1 cellular context compared by ENCODE assay signal in the genomic region with DNA sequence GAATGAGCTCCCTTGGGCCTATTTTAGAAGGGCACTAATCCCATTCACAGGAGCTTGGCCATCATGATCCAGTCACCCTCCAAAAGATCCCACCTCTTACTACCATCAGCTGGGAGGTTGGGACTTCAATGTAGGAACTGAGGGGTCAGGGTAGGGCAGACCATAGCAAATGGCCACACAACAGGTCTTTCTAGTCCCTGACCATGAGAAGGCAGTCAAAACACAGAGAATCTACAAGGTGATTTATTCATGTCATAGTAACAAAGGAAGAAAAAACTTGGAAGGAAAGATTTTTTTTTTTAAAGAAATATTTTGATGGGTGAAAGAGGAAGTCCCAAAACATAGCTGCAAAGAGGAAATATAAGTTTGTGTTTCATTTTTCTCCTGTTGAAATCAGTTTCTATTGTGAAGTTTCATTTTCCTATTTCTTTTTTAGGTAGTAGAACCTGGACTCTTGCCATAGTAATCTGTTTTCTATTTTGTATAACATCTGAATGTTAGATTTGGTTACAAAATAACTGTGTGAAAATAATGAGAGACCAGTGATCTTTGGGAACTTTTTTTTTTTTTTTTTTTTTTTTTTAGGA.
TF ChIP-seq lines count a peak whose summit lies in the region.

No MANE protein-coding gene starts in this region.

TF ChIP-seq in WTC11, 78 proteins besides CTCF, POLR2A, EP300 and RAD21 (continued from another document):
- TF ChIP-seq, protein P1, sequence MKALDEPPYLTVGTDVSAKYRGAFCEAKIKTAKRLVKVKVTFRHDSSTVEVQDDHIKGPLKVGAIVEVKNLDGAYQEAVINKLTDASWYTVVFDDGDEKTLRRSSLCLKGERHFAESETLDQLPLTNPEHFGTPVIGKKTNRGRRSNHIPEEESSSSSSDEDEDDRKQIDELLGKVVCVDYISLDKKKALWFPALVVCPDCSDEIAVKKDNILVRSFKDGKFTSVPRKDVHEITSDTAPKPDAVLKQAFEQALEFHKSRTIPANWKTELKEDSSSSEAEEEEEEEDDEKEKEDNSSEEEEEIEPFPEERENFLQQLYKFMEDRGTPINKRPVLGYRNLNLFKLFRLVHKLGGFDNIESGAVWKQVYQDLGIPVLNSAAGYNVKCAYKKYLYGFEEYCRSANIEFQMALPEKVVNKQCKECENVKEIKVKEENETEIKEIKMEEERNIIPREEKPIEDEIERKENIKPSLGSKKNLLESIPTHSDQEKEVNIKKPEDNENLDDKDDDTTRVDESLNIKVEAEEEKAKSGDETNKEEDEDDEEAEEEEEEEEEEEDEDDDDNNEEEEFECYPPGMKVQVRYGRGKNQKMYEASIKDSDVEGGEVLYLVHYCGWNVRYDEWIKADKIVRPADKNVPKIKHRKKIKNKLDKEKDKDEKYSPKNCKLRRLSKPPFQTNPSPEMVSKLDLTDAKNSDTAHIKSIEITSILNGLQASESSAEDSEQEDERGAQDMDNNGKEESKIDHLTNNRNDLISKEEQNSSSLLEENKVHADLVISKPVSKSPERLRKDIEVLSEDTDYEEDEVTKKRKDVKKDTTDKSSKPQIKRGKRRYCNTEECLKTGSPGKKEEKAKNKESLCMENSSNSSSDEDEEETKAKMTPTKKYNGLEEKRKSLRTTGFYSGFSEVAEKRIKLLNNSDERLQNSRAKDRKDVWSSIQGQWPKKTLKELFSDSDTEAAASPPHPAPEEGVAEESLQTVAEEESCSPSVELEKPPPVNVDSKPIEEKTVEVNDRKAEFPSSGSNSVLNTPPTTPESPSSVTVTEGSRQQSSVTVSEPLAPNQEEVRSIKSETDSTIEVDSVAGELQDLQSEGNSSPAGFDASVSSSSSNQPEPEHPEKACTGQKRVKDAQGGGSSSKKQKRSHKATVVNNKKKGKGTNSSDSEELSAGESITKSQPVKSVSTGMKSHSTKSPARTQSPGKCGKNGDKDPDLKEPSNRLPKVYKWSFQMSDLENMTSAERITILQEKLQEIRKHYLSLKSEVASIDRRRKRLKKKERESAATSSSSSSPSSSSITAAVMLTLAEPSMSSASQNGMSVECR (CRISPR knock-in tag; IDR thresholded peaks at IDR 0.05; ENCODE audit: borderline replicate concordance) = no peak
- TF ChIP-seq, protein P2, sequence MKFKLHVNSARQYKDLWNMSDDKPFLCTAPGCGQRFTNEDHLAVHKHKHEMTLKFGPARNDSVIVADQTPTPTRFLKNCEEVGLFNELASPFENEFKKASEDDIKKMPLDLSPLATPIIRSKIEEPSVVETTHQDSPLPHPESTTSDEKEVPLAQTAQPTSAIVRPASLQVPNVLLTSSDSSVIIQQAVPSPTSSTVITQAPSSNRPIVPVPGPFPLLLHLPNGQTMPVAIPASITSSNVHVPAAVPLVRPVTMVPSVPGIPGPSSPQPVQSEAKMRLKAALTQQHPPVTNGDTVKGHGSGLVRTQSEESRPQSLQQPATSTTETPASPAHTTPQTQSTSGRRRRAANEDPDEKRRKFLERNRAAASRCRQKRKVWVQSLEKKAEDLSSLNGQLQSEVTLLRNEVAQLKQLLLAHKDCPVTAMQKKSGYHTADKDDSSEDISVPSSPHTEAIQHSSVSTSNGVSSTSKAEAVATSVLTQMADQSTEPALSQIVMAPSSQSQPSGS (CRISPR knock-in tag; IDR thresholded peaks at IDR 0.05; ENCODE audit: borderline replicate concordance, low read depth) = no peak
- TF ChIP-seq ZNF416 (CRISPR knock-in tag; IDR thresholded peaks at IDR 0.05) (no peak), ZNF138 (CRISPR knock-in tag; conservative IDR thresholded peaks at IDR 0.05) (no peak), SMAD3 (CRISPR knock-in tag; IDR thresholded peaks at IDR 0.05; ENCODE audit: borderline replicate concordance) (no peak), ZNF263 (CRISPR knock-in tag; IDR thresholded peaks at IDR 0.05; ENCODE audit: low read depth) (no peak), ZNF232 (CRISPR knock-in tag; IDR thresholded peaks at IDR 0.05) (no peak), ZNF671 (CRISPR knock-in tag; IDR thresholded peaks at IDR 0.05) (no peak)
- TF ChIP-seq, protein P3, sequence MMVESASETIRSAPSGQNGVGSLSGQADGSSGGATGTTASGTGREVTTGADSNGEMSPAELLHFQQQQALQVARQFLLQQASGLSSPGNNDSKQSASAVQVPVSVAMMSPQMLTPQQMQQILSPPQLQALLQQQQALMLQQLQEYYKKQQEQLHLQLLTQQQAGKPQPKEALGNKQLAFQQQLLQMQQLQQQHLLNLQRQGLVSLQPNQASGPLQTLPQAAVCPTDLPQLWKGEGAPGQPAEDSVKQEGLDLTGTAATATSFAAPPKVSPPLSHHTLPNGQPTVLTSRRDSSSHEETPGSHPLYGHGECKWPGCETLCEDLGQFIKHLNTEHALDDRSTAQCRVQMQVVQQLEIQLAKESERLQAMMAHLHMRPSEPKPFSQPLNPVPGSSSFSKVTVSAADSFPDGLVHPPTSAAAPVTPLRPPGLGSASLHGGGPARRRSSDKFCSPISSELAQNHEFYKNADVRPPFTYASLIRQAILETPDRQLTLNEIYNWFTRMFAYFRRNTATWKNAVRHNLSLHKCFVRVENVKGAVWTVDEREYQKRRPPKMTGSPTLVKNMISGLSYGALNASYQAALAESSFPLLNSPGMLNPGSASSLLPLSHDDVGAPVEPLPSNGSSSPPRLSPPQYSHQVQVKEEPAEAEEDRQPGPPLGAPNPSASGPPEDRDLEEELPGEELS (CRISPR knock-in tag; IDR thresholded peaks at IDR 0.05) = no peak
- TF ChIP-seq, protein P4, sequence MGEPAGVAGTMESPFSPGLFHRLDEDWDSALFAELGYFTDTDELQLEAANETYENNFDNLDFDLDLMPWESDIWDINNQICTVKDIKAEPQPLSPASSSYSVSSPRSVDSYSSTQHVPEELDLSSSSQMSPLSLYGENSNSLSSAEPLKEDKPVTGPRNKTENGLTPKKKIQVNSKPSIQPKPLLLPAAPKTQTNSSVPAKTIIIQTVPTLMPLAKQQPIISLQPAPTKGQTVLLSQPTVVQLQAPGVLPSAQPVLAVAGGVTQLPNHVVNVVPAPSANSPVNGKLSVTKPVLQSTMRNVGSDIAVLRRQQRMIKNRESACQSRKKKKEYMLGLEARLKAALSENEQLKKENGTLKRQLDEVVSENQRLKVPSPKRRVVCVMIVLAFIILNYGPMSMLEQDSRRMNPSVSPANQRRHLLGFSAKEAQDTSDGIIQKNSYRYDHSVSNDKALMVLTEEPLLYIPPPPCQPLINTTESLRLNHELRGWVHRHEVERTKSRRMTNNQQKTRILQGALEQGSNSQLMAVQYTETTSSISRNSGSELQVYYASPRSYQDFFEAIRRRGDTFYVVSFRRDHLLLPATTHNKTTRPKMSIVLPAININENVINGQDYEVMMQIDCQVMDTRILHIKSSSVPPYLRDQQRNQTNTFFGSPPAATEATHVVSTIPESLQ (CRISPR knock-in tag; IDR thresholded peaks at IDR 0.05) = no peak
TF ChIP-seq in WTC11: peak in this region for 0.
